In the genomic region with DNA sequence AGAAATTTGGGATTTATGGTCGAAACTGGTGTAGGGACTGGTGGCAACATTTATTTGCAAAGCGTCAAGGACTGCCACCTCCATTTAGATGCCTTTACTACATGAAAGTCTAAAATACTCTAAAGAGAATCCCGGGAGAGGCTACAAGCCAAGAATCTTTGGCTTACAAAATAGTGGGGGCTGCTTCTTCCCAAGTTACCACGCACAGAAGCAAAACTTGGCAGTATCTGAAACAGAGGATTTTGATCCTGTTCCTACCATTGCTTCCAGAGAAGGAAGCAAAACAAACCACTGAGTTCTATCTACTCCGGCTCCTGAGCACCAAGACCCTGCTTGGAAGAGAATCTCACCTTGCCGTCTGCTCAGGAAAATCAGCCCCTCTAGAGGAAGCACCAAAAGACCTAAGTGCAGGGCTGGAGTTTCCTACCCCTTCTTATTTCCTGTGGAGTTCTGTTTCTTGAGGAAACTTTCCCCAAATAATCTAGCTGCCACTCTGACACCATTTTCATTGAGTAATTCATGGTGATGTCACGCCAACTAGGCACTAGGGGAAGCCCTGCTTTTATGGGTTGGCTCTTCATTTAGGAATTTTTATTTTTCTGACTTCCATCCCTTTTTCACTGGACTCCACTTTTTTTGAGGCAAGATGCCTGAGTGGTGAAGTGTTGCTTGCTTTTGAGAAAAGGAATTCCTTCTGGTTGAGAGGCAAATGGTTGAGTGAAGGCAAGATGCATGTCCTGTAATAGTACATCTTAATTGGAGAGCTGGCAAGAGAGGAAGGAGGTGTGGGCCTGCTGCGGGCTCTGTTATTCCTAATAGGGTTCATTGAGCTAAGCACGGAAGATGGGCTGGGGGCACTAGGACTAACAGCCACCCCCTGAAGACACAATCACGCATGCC, we compare ENCODE assay signal across 1 cellular context.
TF ChIP-seq lines count a peak whose summit lies in the region.

No MANE protein-coding gene starts in this region.

TF ChIP-seq in GM12878, 131 proteins besides CTCF, POLR2A, EP300 and RAD21:
- TF ChIP-seq SIN3A (IDR thresholded peaks at IDR 0.05; ENCODE audit: low read depth, low read length) (no peak), FOXM1 (IDR thresholded peaks at IDR 0.05; ENCODE audit: low read depth, low read length) (0 out of 2 replicates have a peak, but pooled peaks have one; percentile 13)
